Comparison of ENCODE assay signal across 1 cellular context in the genomic region with DNA sequence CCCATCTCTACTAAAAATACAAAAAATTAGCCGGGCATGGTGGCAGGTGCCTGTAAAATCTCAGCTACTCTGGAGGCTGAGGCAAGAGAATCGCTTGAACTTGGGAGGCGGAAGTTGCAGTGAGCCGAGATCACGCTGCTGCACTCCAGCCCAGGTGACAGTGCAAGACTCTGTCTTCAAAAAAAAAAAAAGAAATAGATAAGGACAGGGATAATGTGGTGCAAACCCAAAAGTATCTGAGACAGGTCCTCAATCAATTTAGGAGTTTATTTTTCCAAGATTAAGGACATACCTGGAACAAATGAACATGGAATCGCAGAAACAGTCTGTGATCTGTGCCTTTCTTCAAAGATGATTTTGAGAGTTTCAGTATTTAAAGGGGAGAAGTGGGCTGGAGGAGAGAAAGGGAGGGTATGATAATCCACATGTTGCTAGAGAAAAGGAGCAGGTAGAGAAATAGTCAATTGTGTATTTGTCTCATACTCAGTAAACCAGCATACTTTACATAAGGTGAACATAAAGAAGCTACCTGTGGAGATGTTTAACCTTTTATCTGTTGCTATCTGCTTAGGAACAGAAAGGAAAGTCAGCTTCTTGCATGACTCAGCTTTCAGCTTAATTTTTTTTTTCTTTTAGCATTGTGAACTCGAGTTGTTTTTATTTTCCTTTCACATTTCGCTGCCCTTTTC.
A peak's percentile ranks its signal among the peaks of the same experiment; 100 is the strongest.
TF ChIP-seq lines count a peak whose summit lies in the region.

No MANE protein-coding gene starts in this region.

TF ChIP-seq in K562, 482 proteins besides CTCF, POLR2A, EP300 and RAD21 (continued from another document):
- TF ChIP-seq CHD7 (IDR thresholded peaks at IDR 0.05; ENCODE audit: low read depth, low read length) (no peak), ZNF197 (CRISPR knock-in tag; IDR thresholded peaks at IDR 0.05; ENCODE audit: low read depth) (no peak), RUNX1 (IDR thresholded peaks at IDR 0.05; ENCODE audit: low read depth) (no peak), ZNF589 (CRISPR knock-in tag; IDR thresholded peaks at IDR 0.05; ENCODE audit: low read depth) (peak; percentile 80), SRSF3 (IDR thresholded peaks at IDR 0.05; ENCODE audit: insufficient read depth, low read length) (no peak), RB1 (IDR thresholded peaks at IDR 0.05; ENCODE audit: low read depth) (no peak), RERE (CRISPR knock-in tag; IDR thresholded peaks at IDR 0.05; ENCODE audit: borderline replicate concordance) (no peak), SIN3B (IDR thresholded peaks at IDR 0.05; ENCODE audit: low read depth) (no peak), CLOCK (CRISPR knock-in tag; IDR thresholded peaks at IDR 0.05; ENCODE audit: borderline replicate concordance) (no peak), FOXP1 (CRISPR knock-in tag; IDR thresholded peaks at IDR 0.05) (no peak), U2AF1 (optimal IDR thresholded peaks at IDR 0.05; ENCODE audit: low read depth, low read length) (no peak), MTA1 (IDR thresholded peaks at IDR 0.05; ENCODE audit: borderline replicate concordance) (peak; percentile 80; the same call in 1 of the 2 replicates)
- TF ChIP-seq, protein P1, sequence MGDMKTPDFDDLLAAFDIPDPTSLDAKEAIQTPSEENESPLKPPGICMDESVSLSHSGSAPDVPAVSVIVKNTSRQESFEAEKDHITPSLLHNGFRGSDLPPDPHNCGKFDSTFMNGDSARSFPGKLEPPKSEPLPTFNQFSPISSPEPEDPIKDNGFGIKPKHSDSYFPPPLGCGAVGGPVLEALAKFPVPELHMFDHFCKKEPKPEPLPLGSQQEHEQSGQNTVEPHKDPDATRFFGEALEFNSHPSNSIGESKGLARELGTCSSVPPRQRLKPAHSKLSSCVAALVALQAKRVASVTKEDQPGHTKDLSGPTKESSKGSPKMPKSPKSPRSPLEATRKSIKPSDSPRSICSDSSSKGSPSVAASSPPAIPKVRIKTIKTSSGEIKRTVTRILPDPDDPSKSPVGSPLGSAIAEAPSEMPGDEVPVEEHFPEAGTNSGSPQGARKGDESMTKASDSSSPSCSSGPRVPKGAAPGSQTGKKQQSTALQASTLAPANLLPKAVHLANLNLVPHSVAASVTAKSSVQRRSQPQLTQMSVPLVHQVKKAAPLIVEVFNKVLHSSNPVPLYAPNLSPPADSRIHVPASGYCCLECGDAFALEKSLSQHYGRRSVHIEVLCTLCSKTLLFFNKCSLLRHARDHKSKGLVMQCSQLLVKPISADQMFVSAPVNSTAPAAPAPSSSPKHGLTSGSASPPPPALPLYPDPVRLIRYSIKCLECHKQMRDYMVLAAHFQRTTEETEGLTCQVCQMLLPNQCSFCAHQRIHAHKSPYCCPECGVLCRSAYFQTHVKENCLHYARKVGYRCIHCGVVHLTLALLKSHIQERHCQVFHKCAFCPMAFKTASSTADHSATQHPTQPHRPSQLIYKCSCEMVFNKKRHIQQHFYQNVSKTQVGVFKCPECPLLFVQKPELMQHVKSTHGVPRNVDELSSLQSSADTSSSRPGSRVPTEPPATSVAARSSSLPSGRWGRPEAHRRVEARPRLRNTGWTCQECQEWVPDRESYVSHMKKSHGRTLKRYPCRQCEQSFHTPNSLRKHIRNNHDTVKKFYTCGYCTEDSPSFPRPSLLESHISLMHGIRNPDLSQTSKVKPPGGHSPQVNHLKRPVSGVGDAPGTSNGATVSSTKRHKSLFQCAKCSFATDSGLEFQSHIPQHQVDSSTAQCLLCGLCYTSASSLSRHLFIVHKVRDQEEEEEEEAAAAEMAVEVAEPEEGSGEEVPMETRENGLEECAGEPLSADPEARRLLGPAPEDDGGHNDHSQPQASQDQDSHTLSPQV (IDR thresholded peaks at IDR 0.05) = peak; percentile 48; the same call in 1 of the 2 replicates
- TF ChIP-seq, protein P2, sequence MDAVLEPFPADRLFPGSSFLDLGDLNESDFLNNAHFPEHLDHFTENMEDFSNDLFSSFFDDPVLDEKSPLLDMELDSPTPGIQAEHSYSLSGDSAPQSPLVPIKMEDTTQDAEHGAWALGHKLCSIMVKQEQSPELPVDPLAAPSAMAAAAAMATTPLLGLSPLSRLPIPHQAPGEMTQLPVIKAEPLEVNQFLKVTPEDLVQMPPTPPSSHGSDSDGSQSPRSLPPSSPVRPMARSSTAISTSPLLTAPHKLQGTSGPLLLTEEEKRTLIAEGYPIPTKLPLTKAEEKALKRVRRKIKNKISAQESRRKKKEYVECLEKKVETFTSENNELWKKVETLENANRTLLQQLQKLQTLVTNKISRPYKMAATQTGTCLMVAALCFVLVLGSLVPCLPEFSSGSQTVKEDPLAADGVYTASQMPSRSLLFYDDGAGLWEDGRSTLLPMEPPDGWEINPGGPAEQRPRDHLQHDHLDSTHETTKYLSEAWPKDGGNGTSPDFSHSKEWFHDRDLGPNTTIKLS (IDR thresholded peaks at IDR 0.05; ENCODE audit: borderline replicate concordance, low read depth) = peak; percentile 30; the same call in 1 of the 2 replicates
- TF ChIP-seq, protein P3, sequence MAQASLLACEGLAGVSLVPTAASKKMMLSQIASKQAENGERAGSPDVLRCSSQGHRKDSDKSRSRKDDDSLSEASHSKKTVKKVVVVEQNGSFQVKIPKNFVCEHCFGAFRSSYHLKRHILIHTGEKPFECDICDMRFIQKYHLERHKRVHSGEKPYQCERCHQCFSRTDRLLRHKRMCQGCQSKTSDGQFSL (CRISPR knock-in tag; IDR thresholded peaks at IDR 0.05) = no peak
- TF ChIP-seq, protein P3 (tag; IDR thresholded peaks at IDR 0.05) = no peak
